Comparison of ENCODE assay signal across 19 cellular contexts in genomic region chr22:21849489-21849888, GRCh38. TPM values are rescaled to one million over a fixed set of nuclear protein-coding genes. Genes with fewer than 3 reads are reported as not detected.
A peak's percentile ranks its signal among the peaks of the same experiment; 100 is the strongest.
DNase-seq lines count a peak whose midpoint lies in the region; ATAC-seq and TF ChIP-seq lines count a peak whose summit lies in the region.
"Had no signal": no experiment of that assay in that cellular context is flagged by ENCODE, and none has a peak within 500 bp of the region (broad histone marks: within the 10 kb centered on the region; RNA-seq: fewer than 3 reads in every experiment).

No MANE protein-coding gene starts in this region.

- ATAC-seq in heart right ventricle (peak; percentile 42 to 88 (median 82)), HG02759 (IDR thresholded peaks at IDR 0.05; ENCODE audit: unreplicated experiment) (no peak), HG03439 (IDR thresholded peaks at IDR 0.05; ENCODE audit: unreplicated experiment) (no peak)
- ATAC-seq: activated CD8-positive, alpha-beta T cell treated with anti-CD3 and anti-CD28 coated beads for 36 hours; T-cell had no signal

- H3K4me3 Mint-ChIP-seq in CD14-positive monocyte = no peak overlapping the region
- H3K4me3 Mint-ChIP-seq: activated CD8-positive, alpha-beta T cell treated with anti-CD3 and anti-CD28 coated beads for 36 hours; activated T-helper 1 cell treated with anti-CD3 and anti-CD28 coated beads, Interleukin-12 subunit alpha, Interleukin-12 subunit beta, Interleukin-2, Interleukin-4 antibody, amounts not matched to agents 30 ng/mL and 10 ng/mL and 1 ng/mL, durations not matched to agents 14 hours and 24 hours and 36 hours; neural crest cell; T-cell had no signal

- peaks cover 6% of the 10 kb centered on the region for H3K79me2 ChIP-seq in trophoblast cell (ENCODE audit: control insufficient read depth, insufficient read depth, low read length, poor library complexity)

- H3K27ac Mint-ChIP-seq in CD14-positive monocyte = peak overlapping the region in 5 of 7 donors; percentile 0 to 70 (median 25)
- H3K27ac Mint-ChIP-seq: activated CD8-positive, alpha-beta T cell treated with anti-CD3 and anti-CD28 coated beads for 36 hours; activated T-helper 1 cell treated with anti-CD3 and anti-CD28 coated beads, Interleukin-12 subunit alpha, Interleukin-12 subunit beta, Interleukin-2, Interleukin-4 antibody, amounts not matched to agents 30 ng/mL and 10 ng/mL and 1 ng/mL, durations not matched to agents 14 hours and 24 hours and 36 hours; T-cell had no signal

- H3K27me3 ChIP-seq in heart right ventricle (no peaks in the 10 kb centered on the region), trophoblast cell (ENCODE audit: insufficient read depth, low read length) (no peaks in the 10 kb centered on the region)
- H3K27me3 ChIP-seq: colonic mucosa had no signal

- peaks cover 41% of the 10 kb centered on the region for H3K4me1 Mint-ChIP-seq in CD14-positive monocyte

- no peak overlapping the region for H4K91ac ChIP-seq in trophoblast cell (ENCODE audit: low read depth, low read length)

- H3K4me1 ChIP-seq in heart right ventricle = peaks cover 7 to 84% (median 58%) of the 10 kb centered on the region in 9 donors
- no peaks in the 10 kb centered on the region for H3K4me1 ChIP-seq in trophoblast cell (ENCODE audit: control insufficient read depth in 1 of 2, insufficient read depth in 2 of 2, low read length in 2 of 2)
- H3K4me1 ChIP-seq: colonic mucosa had no signal

- DNase-seq in CD14-positive monocyte (ENCODE audit: low spot score) = no peak
- DNase-seq in astrocyte of the hippocampus (ENCODE audit: low read depth, low spot score) = peak; percentile 24
- no peak for DNase-seq in heart right ventricle
- DNase-seq in trophoblast cell = no peak
- no peak for DNase-seq in effector CD8-positive, alpha-beta T cell (lab: John Stamatoyannopoulos, UW)
- DNase-seq in islet precursor cell = no peak
- DNase-seq: activated CD8-positive, alpha-beta T cell treated with anti-CD3 and anti-CD28 coated beads for 36 hours; Caco-2; colonic mucosa; NCI-H1417; NCI-H2227 treated with DMSO at 0.1 percent for 48 hours; RPMI8226; substantia nigra; T-cell had no signal

- H2BK12ac ChIP-seq in trophoblast cell (ENCODE audit: low read length) = no peak overlapping the region

- no peak overlapping the region for H2BK120ac ChIP-seq in trophoblast cell (ENCODE audit: insufficient read depth, low read length, poor library complexity)

- no peaks in the 10 kb centered on the region for H3K79me1 ChIP-seq in trophoblast cell (ENCODE audit: low read length)

- peak overlapping the region in 9 of 10 donors; percentile 9 to 66 (median 52) for H3K27ac ChIP-seq in heart right ventricle
- no peak overlapping the region for H3K27ac ChIP-seq in trophoblast cell (ENCODE audit: low read depth, low read length)
- H3K27ac ChIP-seq: colonic mucosa, VCaP had no signal

- H3K9me3 Mint-ChIP-seq in CD14-positive monocyte = peaks cover 0 to 3% (median 0%) of the 10 kb centered on the region in 7 donors
- H3K9me3 Mint-ChIP-seq: activated T-helper 1 cell treated with anti-CD3 and anti-CD28 coated beads, Interleukin-12 subunit alpha, Interleukin-12 subunit beta, Interleukin-2, Interleukin-4 antibody, amounts not matched to agents 30 ng/mL and 10 ng/mL and 1 ng/mL, durations not matched to agents 14 hours and 24 hours and 36 hours; T-cell had no signal

- peaks cover 15 to 17% of the 10 kb centered on the region in 2 donors for H3K36me3 Mint-ChIP-seq in CD14-positive monocyte

- H3K23ac ChIP-seq in trophoblast cell (ENCODE audit: low read length) = no peak overlapping the region

- H3K14ac ChIP-seq in trophoblast cell (ENCODE audit: low read length) = no peak overlapping the region

- H2AK5ac ChIP-seq in trophoblast cell (ENCODE audit: low read length) = no peak overlapping the region

- H3K9me3 ChIP-seq in heart right ventricle = no peaks in the 10 kb centered on the region
- peaks cover 3% of the 10 kb centered on the region for H3K9me3 ChIP-seq in trophoblast cell (ENCODE audit: insufficient read depth, low read depth, low read length)
- H3K9me3 ChIP-seq: Caco-2, colonic mucosa had no signal

- H3K36me3 ChIP-seq in heart right ventricle (peaks cover 0 to 9% (median 0%) of the 10 kb centered on the region in 9 donors), trophoblast cell (ENCODE audit: control insufficient read depth in 1 of 2, insufficient read depth in 2 of 2, low read length in 2 of 2) (no peaks in the 10 kb centered on the region)
- H3K36me3 ChIP-seq: colonic mucosa had no signal

- H2BK5ac ChIP-seq in trophoblast cell (ENCODE audit: low read depth, low read length, poor library complexity) = no peak overlapping the region

- H3K9ac ChIP-seq in trophoblast cell (ENCODE audit: low read length) = no peak overlapping the region

- intact Hi-C loops in CD14-positive monocyte (cut with micrococcal nuclease) (no loop called here), heart right ventricle (cut with DNase I) (no loop called here)

- H4K8ac ChIP-seq in trophoblast cell (ENCODE audit: low read depth, low read length) = no peak overlapping the region

- H3K4me3 ChIP-seq in heart right ventricle = no peak overlapping the region
- no peak overlapping the region for H3K4me3 ChIP-seq in trophoblast cell (ENCODE audit: low read depth, low read length)
- H3K4me3 ChIP-seq: colonic mucosa had no signal

- no peak overlapping the region for H3K18ac ChIP-seq in trophoblast cell (ENCODE audit: low read length)

- TF ChIP-seq CTCF in CD14-positive monocyte (IDR thresholded peaks at IDR 0.05) (no peak), heart right ventricle (IDR thresholded peaks at IDR 0.05) (no peak)

- no peak overlapping the region for H3K4me2 ChIP-seq in trophoblast cell (ENCODE audit: low read length)

- WGBS in heart right ventricle, 2 donors = 14 to 33% methylated on average over 1 of the region's 1 CpG
- no CpG with 5 or more reads among the region's 1 CpG for WGBS in trophoblast cell (ENCODE audit: extremely low coverage, insufficient coverage, insufficient read length)

- H3K27me3 Mint-ChIP-seq in CD14-positive monocyte (ENCODE audit: low read depth in 3 of 3) = peaks cover 0 to 1% (median 0%) of the 10 kb centered on the region in 3 donors
- H3K27me3 Mint-ChIP-seq: activated CD8-positive, alpha-beta T cell treated with anti-CD3 and anti-CD28 coated beads for 36 hours; T-cell had no signal

- peak overlapping the region; percentile 73 for H3K4ac ChIP-seq in trophoblast cell (ENCODE audit: low read depth, low read length)

- no peak overlapping the region for H2AFZ ChIP-seq in trophoblast cell (ENCODE audit: insufficient read depth, low read length, poor library complexity)

- no peak overlapping the region for H4K12ac ChIP-seq in trophoblast cell (ENCODE audit: low read depth, low read length)

RNA-seq across cellular contexts. Expression of gene MAPK1, which starts 18.0 kb away (rescaled TPM):
- 100 to 1,000 TPM; 118 to 148 TPM for polyA plus RNA-seq in CD14-positive monocyte
- total RNA-seq in heart right ventricle = 100 to 1,000 TPM in 6 of 10 donors, 10 to 100 TPM in 4; 85.4 to 124 (median 105) TPM
- 10 to 100 TPM in 1 of 2 donors, 1 to 10 TPM in 1; 8.3 to 14.7 TPM for polyA plus RNA-seq in heart right ventricle
- 42.9 and 43.3 TPM in 2 replicates for polyA plus RNA-seq in trophoblast cell (2013)

Comparison
In these comparisons a context has a peak if more than half of its experiments do, and no peak if none do; other contexts are left out.
1. ATAC-seq: peak in heart right ventricle (8 of 8); none in HG02759 (single experiment) and HG03439 (single experiment).
2. RNA of gene MAPK1, which starts 18.0 kb away (polyA plus RNA-seq): 118 to 148 TPM in CD14-positive monocyte; 8.3 to 14.7 TPM in heart right ventricle; every median in the first group is over 4 times any median in the second.